Comparison of ENCODE assay signal across 9 cellular contexts in the genomic region with DNA sequence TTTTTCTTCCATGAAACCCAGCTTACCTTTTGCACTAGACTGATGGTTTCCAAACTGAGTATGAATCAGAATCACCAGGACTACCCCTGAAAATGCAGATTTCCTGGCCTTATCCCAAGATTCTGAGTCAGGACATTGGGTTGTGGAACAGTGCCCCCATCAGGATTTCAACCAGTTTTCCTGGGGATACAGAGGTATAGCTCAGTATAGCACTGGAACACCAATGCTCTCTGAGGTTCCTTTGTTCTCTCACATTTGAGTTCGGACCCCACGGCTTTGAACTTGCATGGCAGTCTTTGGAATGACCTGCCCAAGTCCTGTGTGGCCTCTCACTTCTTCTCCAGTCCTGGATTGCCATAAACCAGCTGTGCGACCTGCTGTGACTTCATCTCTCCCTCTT. TPM values are rescaled to one million over a fixed set of nuclear protein-coding genes. Genes with fewer than 3 reads are reported as not detected.
DNase-seq lines count a peak whose midpoint lies in the region; ATAC-seq and TF ChIP-seq lines count a peak whose summit lies in the region.
"Had no signal": no experiment of that assay in that cellular context is flagged by ENCODE, and none has a peak within 500 bp of the region (broad histone marks: within the 10 kb centered on the region; RNA-seq: fewer than 3 reads in every experiment).

No MANE protein-coding gene starts in this region.

- H3K4me1 ChIP-seq in GM23248 (ENCODE audit: insufficient read depth) (peaks cover 16% of the 10 kb centered on the region), heart right ventricle (peaks cover 0 to 64% (median 32%) of the 10 kb centered on the region in 9 donors)

- H3F3A ChIP-seq in GM23248 (ENCODE audit: insufficient read depth): peaks cover 20% of the 10 kb centered on the region

- in situ Hi-C loops in GM23248 (cut with MboI): loop anchor here (10.0 kb wide), 1 partner anchor 112 kb away; no protein-coding TSS in a partner anchor

- no peaks in the 10 kb centered on the region for H3K36me3 Mint-ChIP-seq in activated T-helper 1 cell treated with anti-CD3 and anti-CD28 coated beads, Interleukin-12 subunit alpha, Interleukin-12 subunit beta, Interleukin-2, Interleukin-4 antibody, amounts not matched to agents 30 ng/mL and 10 ng/mL and 1 ng/mL, durations not matched to agents 14 hours and 24 hours and 36 hours (ENCODE audit: low read depth)

- H3K27ac ChIP-seq in GM23248 (peak overlapping the region; percentile 38; the same call in 1 of the 2 replicates), heart right ventricle (peak overlapping the region in 5 of 10 donors; percentile 2 to 69 (median 30))

- TF ChIP-seq CTCF in WI38 (IDR thresholded peaks at IDR 0.05; ENCODE audit: low read depth, low read length): peak; percentile 13; the same call in 1 of the 2 replicates
- peak in 8 of 9 donors; percentile 45 to 69 (median 55) for TF ChIP-seq CTCF in heart right ventricle (IDR thresholded peaks at IDR 0.05)

- intact Hi-C loops in heart right ventricle (cut with DNase I): loop anchor here (1.0 to 5.0 kb wide), 8 partner anchors 51 to 107 kb away; partner anchors contain the start of genes CCL1 (in 2 of the 10) and CCL13 (in 1 of the 10)
- intact Hi-C loops in activated T-helper 1 cell treated with anti-CD3 and anti-CD28 coated beads, Interleukin-12 subunit alpha, Interleukin-12 subunit beta, Interleukin-2, Interleukin-4 antibody, amounts not matched to agents 30 ng/mL and 10 ng/mL and 1 ng/mL, durations not matched to agents 14 hours and 24 hours and 36 hours (cut with micrococcal nuclease): loop anchor here (5.0 kb wide), 2 partner anchors 44 to 56 kb away; partner anchors contain the start of gene CCL1

- no peaks in the 10 kb centered on the region for H3K9me3 ChIP-seq in GM23248 (ENCODE audit: low read depth)
- no peaks in the 10 kb centered on the region for H3K9me3 ChIP-seq in heart right ventricle

- H3K4me1 Mint-ChIP-seq in activated T-helper 1 cell treated with anti-CD3 and anti-CD28 coated beads, Interleukin-12 subunit alpha, Interleukin-12 subunit beta, Interleukin-2, Interleukin-4 antibody, amounts not matched to agents 30 ng/mL and 10 ng/mL and 1 ng/mL, durations not matched to agents 14 hours and 24 hours and 36 hours (ENCODE audit: low read depth): peaks cover 57% of the 10 kb centered on the region

- no peaks in the 10 kb centered on the region for H3K9me2 ChIP-seq in GM23248 (ENCODE audit: insufficient read depth)

- H2AFZ ChIP-seq in GM23248: no peak overlapping the region

- ATAC-seq in heart right ventricle: peak; percentile 68 to 86 (median 80)
- ATAC-seq in GM19351 (IDR thresholded peaks at IDR 0.05; ENCODE audit: unreplicated experiment): no peak
- no peak for ATAC-seq in HG03342 (IDR thresholded peaks at IDR 0.05; ENCODE audit: unreplicated experiment)

- peak overlapping the region; percentile 14; the same call in 1 of the 2 replicates for H3K9ac ChIP-seq in GM23248

- WGBS in GM23248 (ENCODE audit: low coverage in 1 of 2, low lambda C conversion rate in 2 of 2, missing lambda C conversion rate in 2 of 2), 2 experiments: 44 to 57% methylated on average over 3 of the region's 3 CpGs
- 63 to 64% methylated on average over 3 of the region's 3 CpGs for WGBS in heart right ventricle, 2 donors

- DNase-seq in GM23248 (peak; percentile 82), heart right ventricle (peak in 1 of 2 donors; percentile 48), skeletal muscle cell (ENCODE audit: low read depth) (peak; percentile 24), glomerular visceral epithelial cell (ENCODE audit: extremely low spot score) (no peak)
- DNase-seq in activated T-helper 1 cell treated with anti-CD3 and anti-CD28 coated beads, Interleukin-12 subunit alpha, Interleukin-12 subunit beta, Interleukin-2, Interleukin-4 antibody, amounts not matched to agents 30 ng/mL and 10 ng/mL and 1 ng/mL, durations not matched to agents 14 hours and 24 hours and 36 hours (ENCODE audit: low spot score): no peak
- DNase-seq: effector memory CD4-positive, alpha-beta T cell had no signal

- H3K4me2 ChIP-seq in GM23248 (ENCODE audit: unreplicated experiment): peak overlapping the region; percentile 25

- H3K36me3 ChIP-seq in GM23248 (ENCODE audit: low read depth) (no peaks in the 10 kb centered on the region), heart right ventricle (no peaks in the 10 kb centered on the region)

- H3K4me3 Mint-ChIP-seq in activated T-helper 1 cell treated with anti-CD3 and anti-CD28 coated beads, Interleukin-12 subunit alpha, Interleukin-12 subunit beta, Interleukin-2, Interleukin-4 antibody, amounts not matched to agents 30 ng/mL and 10 ng/mL and 1 ng/mL, durations not matched to agents 14 hours and 24 hours and 36 hours: no peak overlapping the region

- H3K27me3 ChIP-seq in GM23248 (replicated peaks; ENCODE audit: insufficient read depth) (no peaks in the 10 kb centered on the region), heart right ventricle (peaks cover 0 to 5% (median 0%) of the 10 kb centered on the region in 7 donors)

- H4K20me1 ChIP-seq in GM23248 (ENCODE audit: insufficient read depth): no peaks in the 10 kb centered on the region

- H3K4me3 ChIP-seq in GM23248 (no peak overlapping the region), WI38 (ENCODE audit: low read depth, low read length) (no peak overlapping the region), heart right ventricle (no peak overlapping the region), skeletal muscle cell (ENCODE audit: low read depth, low read length) (no peak overlapping the region)

- H3K27ac Mint-ChIP-seq in activated T-helper 1 cell treated with anti-CD3 and anti-CD28 coated beads, Interleukin-12 subunit alpha, Interleukin-12 subunit beta, Interleukin-2, Interleukin-4 antibody, amounts not matched to agents 30 ng/mL and 10 ng/mL and 1 ng/mL, durations not matched to agents 14 hours and 24 hours and 36 hours: no peak overlapping the region

- no peaks in the 10 kb centered on the region for H3K79me2 ChIP-seq in GM23248 (ENCODE audit: insufficient read depth)

- H3K27me3 Mint-ChIP-seq in activated T-helper 1 cell treated with anti-CD3 and anti-CD28 coated beads, Interleukin-12 subunit alpha, Interleukin-12 subunit beta, Interleukin-2, Interleukin-4 antibody, amounts not matched to agents 30 ng/mL and 10 ng/mL and 1 ng/mL, durations not matched to agents 14 hours and 24 hours and 36 hours (ENCODE audit: insufficient read depth): peaks cover 7% of the 10 kb centered on the region

- no peaks in the 10 kb centered on the region for H3K9me3 Mint-ChIP-seq in activated T-helper 1 cell treated with anti-CD3 and anti-CD28 coated beads, Interleukin-12 subunit alpha, Interleukin-12 subunit beta, Interleukin-2, Interleukin-4 antibody, amounts not matched to agents 30 ng/mL and 10 ng/mL and 1 ng/mL, durations not matched to agents 14 hours and 24 hours and 36 hours

RNA-seq across cellular contexts. Expression of gene CCL8, which starts 12.8 kb away (rescaled TPM):
- not detected in 2 replicates for total RNA-seq in GM23248 (2014; rRNA removed; shearing (Covaris generic))
- polyA plus RNA-seq in GM23248 (2016; fragmentation: Nextera tagmentation; extraction: Ambion mirVana) (not detected in 2 replicates), heart right ventricle (under 1 TPM in 1 of 2 donors, not detected in 1; 0.38 TPM)
- 10 to 100 TPM in 1 of 10 donors, 1 to 10 TPM in 4, under 1 TPM in 4, not detected in 1; 0.39 to 17.5 (median 1.1) TPM for total RNA-seq in heart right ventricle
- total RNA-seq in activated T-helper 1 cell treated with anti-CD3 and anti-CD28 coated beads, Interleukin-12 subunit alpha, Interleukin-12 subunit beta, Interleukin-2, Interleukin-4 antibody, amounts not matched to agents 30 ng/mL and 10 ng/mL and 1 ng/mL, durations not matched to agents 14 hours and 24 hours and 36 hours: not detected in 2 replicates

RNA-seq across cellular contexts. Expression of gene CCL11, which starts 20.9 kb away (rescaled TPM):
- not detected in 2 replicates for total RNA-seq in GM23248 (2014; rRNA removed; shearing (Covaris generic))
- polyA plus RNA-seq in GM23248 (2016; fragmentation: Nextera tagmentation; extraction: Ambion mirVana): not detected in 2 replicates
- total RNA-seq in heart right ventricle: 10 to 100 TPM in 2 of 10 donors, 1 to 10 TPM in 6, under 1 TPM in 2; 0.46 to 31.2 (median 1.3) TPM
- polyA plus RNA-seq in heart right ventricle: 1 to 10 TPM; 1.5 to 6.2 TPM
- not detected in 2 replicates for total RNA-seq in activated T-helper 1 cell treated with anti-CD3 and anti-CD28 coated beads, Interleukin-12 subunit alpha, Interleukin-12 subunit beta, Interleukin-2, Interleukin-4 antibody, amounts not matched to agents 30 ng/mL and 10 ng/mL and 1 ng/mL, durations not matched to agents 14 hours and 24 hours and 36 hours

RNA-seq across cellular contexts. Expression of gene CCL7, which starts 36.4 kb away (rescaled TPM):
- total RNA-seq in GM23248 (2014; rRNA removed; shearing (Covaris generic)): 4.9 and 7.3 TPM in 2 replicates
- 2.4 and 2.7 TPM in 2 replicates for polyA plus RNA-seq in GM23248 (2016; fragmentation: Nextera tagmentation; extraction: Ambion mirVana)
- under 1 TPM in 1 of 10 donors, not detected in 9; 0.65 TPM for total RNA-seq in heart right ventricle
- under 1 TPM in 1 of 2 donors, not detected in 1; 0.29 TPM for polyA plus RNA-seq in heart right ventricle
- not detected in 2 replicates for total RNA-seq in activated T-helper 1 cell treated with anti-CD3 and anti-CD28 coated beads, Interleukin-12 subunit alpha, Interleukin-12 subunit beta, Interleukin-2, Interleukin-4 antibody, amounts not matched to agents 30 ng/mL and 10 ng/mL and 1 ng/mL, durations not matched to agents 14 hours and 24 hours and 36 hours

RNA-seq across cellular contexts. Expression of gene CCL13, which starts 49.8 kb away (rescaled TPM):
- total RNA-seq in GM23248 (2014; rRNA removed; shearing (Covaris generic)): not detected in 2 replicates
- polyA plus RNA-seq in GM23248 (2016; fragmentation: Nextera tagmentation; extraction: Ambion mirVana) (not detected in 2 replicates), heart right ventricle (1 to 10 TPM; 1.0 to 2.3 TPM)
- total RNA-seq in heart right ventricle: 10 to 100 TPM in 1 of 10 donors, 1 to 10 TPM in 6, under 1 TPM in 2, not detected in 1; 0.39 to 64.0 (median 1.4) TPM
- not detected in 2 replicates for total RNA-seq in activated T-helper 1 cell treated with anti-CD3 and anti-CD28 coated beads, Interleukin-12 subunit alpha, Interleukin-12 subunit beta, Interleukin-2, Interleukin-4 antibody, amounts not matched to agents 30 ng/mL and 10 ng/mL and 1 ng/mL, durations not matched to agents 14 hours and 24 hours and 36 hours

RNA-seq across cellular contexts. Expression of gene CCL2, which starts 51.4 kb away (rescaled TPM):
- 28.3 and 33.1 TPM in 2 replicates for total RNA-seq in GM23248 (2014; rRNA removed; shearing (Covaris generic))
- 111 and 115 TPM in 2 replicates for polyA plus RNA-seq in GM23248 (2016; fragmentation: Nextera tagmentation; extraction: Ambion mirVana)
- total RNA-seq in heart right ventricle: 100 to 1,000 TPM in 3 of 10 donors, 10 to 100 TPM in 6, 1 to 10 TPM in 1; 2.9 to 264 (median 38.5) TPM
- 10 to 100 TPM; 51.3 to 80.3 TPM for polyA plus RNA-seq in heart right ventricle
- total RNA-seq in activated T-helper 1 cell treated with anti-CD3 and anti-CD28 coated beads, Interleukin-12 subunit alpha, Interleukin-12 subunit beta, Interleukin-2, Interleukin-4 antibody, amounts not matched to agents 30 ng/mL and 10 ng/mL and 1 ng/mL, durations not matched to agents 14 hours and 24 hours and 36 hours: 0.39 and 0.65 TPM in 2 replicates

Comparison
In these comparisons a context has a peak if more than half of its experiments do, and no peak if none do; other contexts are left out.
1. DNase-seq: peak in GM23248 (single experiment) and skeletal muscle cell (single experiment); none in glomerular visceral epithelial cell (single experiment) and activated T-helper 1 cell treated with anti-CD3 and anti-CD28 coated beads, Interleukin-12 subunit alpha, Interleukin-12 subunit beta, Interleukin-2, Interleukin-4 antibody, amounts not matched to agents 30 ng/mL and 10 ng/mL and 1 ng/mL, durations not matched to agents 14 hours and 24 hours and 36 hours (single experiment).
2. ATAC-seq: peak in heart right ventricle (8 of 8); none in GM19351 (single experiment) and HG03342 (single experiment).